8 cellular contexts compared by ENCODE assay signal in genomic region chr1:154870117-154870571, GRCh38. TPM values are rescaled to one million over a fixed set of nuclear protein-coding genes. Genes with fewer than 3 reads are reported as not detected.
DNase-seq lines count a peak whose midpoint lies in the region; ATAC-seq and TF ChIP-seq lines count a peak whose summit lies in the region.

TSS of gene KCNN3 (minus strand) at chr1:154870281. CDS start at chr1:154869964, 317 bp downstream.

- H3K27ac Mint-ChIP-seq in CD14-positive monocyte, result peak within 1 kb of the TSS in 1 of 7 donors; percentile 56

- no peaks in the 10 kb centered on the region for H3K27me3 ChIP-seq in endocrine pancreas (ENCODE audit: control insufficient read depth, insufficient read depth, low read length)
- peaks cover 16 to 87% of the 10 kb centered on the region in 2 experiments for H3K27me3 ChIP-seq in mesenchymal stem cell (ENCODE audit: control insufficient read depth in 1 of 2, insufficient read depth in 1 of 2, low read length in 2 of 2)

- DNase-seq in CD14-positive monocyte (ENCODE audit: low spot score) (peak; percentile 86), NCI-H748 treated with DMSO at 0.1 percent for 48 hours (lab: John Stamatoyannopoulos, UW) (peak; percentile 89), mesenchymal stem cell (peak; percentile 94)
- DNase-seq in activated CD8-positive, alpha-beta memory T cell treated with anti-CD3 and anti-CD28 coated beads for 1 hour (ENCODE audit: extremely low read depth in 1 of 2, low read depth in 1 of 2), result peak; percentile 11 to 54
- DNase-seq in stimulated activated CD8-positive, alpha-beta memory T cell treated with anti-CD3 and anti-CD28 coated beads, Interleukin-12 subunit alpha, Interleukin-12 subunit beta, amount 100 ng/mL, for 4 hours (ENCODE audit: low read depth), result peak; percentile 49

- ATAC-seq in GM19397 (IDR thresholded peaks at IDR 0.05; ENCODE audit: unreplicated experiment), result peak; percentile 80
- ATAC-seq in HG03521 (IDR thresholded peaks at IDR 0.05; ENCODE audit: unreplicated experiment), result peak; percentile 94

- peaks cover 20% of the 10 kb centered on the region for H3K4me1 Mint-ChIP-seq in CD14-positive monocyte

- H2BK120ac ChIP-seq in mesenchymal stem cell (ENCODE audit: low read depth, low read length), result no peak within 1 kb of the TSS

- no peak within 1 kb of the TSS for H3K23ac ChIP-seq in mesenchymal stem cell (ENCODE audit: low read length in 2 of 2)

- no peaks in the 10 kb centered on the region for H3K79me1 ChIP-seq in mesenchymal stem cell (replicated peaks; ENCODE audit: low read length, poor library complexity, severe bottlenecking)

- H4K91ac ChIP-seq in mesenchymal stem cell (ENCODE audit: low read length), result peak within 1 kb of the TSS; percentile 28

- intact Hi-C loops in CD14-positive monocyte (cut with micrococcal nuclease), result loop anchor here in 1 of 2 donors (5.0 kb wide), 1 partner anchor 313 kb away; the partner anchor contains the start of gene UBE2Q1

- H2BK15ac ChIP-seq in mesenchymal stem cell (ENCODE audit: low read depth, poor library complexity, severe bottlenecking), result peak within 1 kb of the TSS; percentile 82

- no peak within 1 kb of the TSS for H2AK5ac ChIP-seq in mesenchymal stem cell (ENCODE audit: low read length, severe bottlenecking)

- TF ChIP-seq CTCF in CD14-positive monocyte (IDR thresholded peaks at IDR 0.05), result no peak

- H3K4me2 ChIP-seq in mesenchymal stem cell (ENCODE audit: low read length, poor library complexity, severe bottlenecking), result peak within 1 kb of the TSS; percentile 12

- H3K9ac ChIP-seq in endocrine pancreas (ENCODE audit: control insufficient read depth, insufficient read depth, low read length), result peak within 1 kb of the TSS; percentile 31
- H3K9ac ChIP-seq in mesenchymal stem cell (ENCODE audit: low read length), result peak within 1 kb of the TSS; percentile 68

- under 1% methylated on average over 16 of the region's 17 CpGs for WGBS in mesenchymal stem cell

- H3K4ac ChIP-seq in mesenchymal stem cell (ENCODE audit: low read depth in 1 of 2, low read length in 2 of 2), result peak within 1 kb of the TSS in 1 of 2 experiments; percentile 43

- peak within 1 kb of the TSS in 1 of 2 experiments; percentile 89 for H2BK12ac ChIP-seq in mesenchymal stem cell (ENCODE audit: low read length in 2 of 2)

- H2BK5ac ChIP-seq in mesenchymal stem cell (ENCODE audit: low read depth, low read length, poor library complexity, severe bottlenecking), result no peak within 1 kb of the TSS

- no peak within 1 kb of the TSS for H3K27ac ChIP-seq in mesenchymal stem cell (ENCODE audit: low read length, poor library complexity, severe bottlenecking)

- H3K4me3 Mint-ChIP-seq in CD14-positive monocyte, result peak within 1 kb of the TSS; percentile 69 to 88

- peaks cover 0 to 6% (median 2%) of the 10 kb centered on the region in 7 donors for H3K9me3 Mint-ChIP-seq in CD14-positive monocyte

- no peaks in the 10 kb centered on the region for H3K36me3 ChIP-seq in endocrine pancreas (ENCODE audit: control insufficient read depth, insufficient read depth, low read length)
- no peaks in the 10 kb centered on the region for H3K36me3 ChIP-seq in mesenchymal stem cell (ENCODE audit: control insufficient read depth in 1 of 2, insufficient read depth in 2 of 2, low read depth in 1 of 2, low read length in 2 of 2)

- peaks cover 43 to 49% (median 46%) of the 10 kb centered on the region in 3 donors for H3K27me3 Mint-ChIP-seq in CD14-positive monocyte (ENCODE audit: low read depth in 3 of 3)

- peak within 1 kb of the TSS; percentile 10 for H4K8ac ChIP-seq in mesenchymal stem cell (ENCODE audit: low read length)

- no peaks in the 10 kb centered on the region for H3K9me3 ChIP-seq in endocrine pancreas (ENCODE audit: control insufficient read depth, low read length)
- H3K9me3 ChIP-seq in mesenchymal stem cell (ENCODE audit: control insufficient read depth, low read length), result no peaks in the 10 kb centered on the region

- no peaks in the 10 kb centered on the region for H3K36me3 Mint-ChIP-seq in CD14-positive monocyte

- H3K4me3 ChIP-seq in endocrine pancreas (ENCODE audit: control insufficient read depth, insufficient read depth, low read length) (peak within 1 kb of the TSS; percentile 76), mesenchymal stem cell (ENCODE audit: insufficient read depth in 1 of 2, low read depth in 1 of 2, low read length in 2 of 2) (peak within 1 kb of the TSS in 1 of 2 experiments; percentile 63)

- no peak within 1 kb of the TSS for H2AFZ ChIP-seq in mesenchymal stem cell (ENCODE audit: low read depth, low read length)

- H3K18ac ChIP-seq in mesenchymal stem cell (ENCODE audit: low read depth in 1 of 2, low read length in 2 of 2), result peak within 1 kb of the TSS; percentile 37 to 55

- H3K4me1 ChIP-seq in endocrine pancreas (ENCODE audit: control insufficient read depth, insufficient read depth, low read length) (no peaks in the 10 kb centered on the region), mesenchymal stem cell (ENCODE audit: control insufficient read depth, insufficient read depth, low read depth, low read length) (peaks cover 34% of the 10 kb centered on the region)

- H3K14ac ChIP-seq in mesenchymal stem cell (ENCODE audit: low read length in 2 of 2), result peak within 1 kb of the TSS in 1 of 2 experiments; percentile 67

RNA-seq across cellular contexts. Expression of gene KCNN3, which starts in this region (rescaled TPM):
- polyA plus RNA-seq in CD14-positive monocyte, result not detected
- 0.81 TPM for polyA plus RNA-seq in mesenchymal stem cell (2013, experiment 1 of 2)
- 0.75 TPM for polyA plus RNA-seq in mesenchymal stem cell (2013, experiment 2 of 2)

Comparison
In these comparisons a context has a peak if more than half of its experiments do, and no peak if none do; other contexts are left out.
1. Peak in DNase-seq in CD14-positive monocyte; RNA of the gene not detected or under 1 TPM.
2. DNase-seq: peak in every context shown above with its lines; median percentile 94 in mesenchymal stem cell; 89 in NCI-H748 treated with DMSO at 0.1 percent for 48 hours; 86 in CD14-positive monocyte; 49 in stimulated activated CD8-positive, alpha-beta memory T cell treated with anti-CD3 and anti-CD28 coated beads, Interleukin-12 subunit alpha, Interleukin-12 subunit beta, amount 100 ng/mL, for 4 hours; 32 in activated CD8-positive, alpha-beta memory T cell treated with anti-CD3 and anti-CD28 coated beads for 1 hour.